17 cellular contexts compared by ENCODE assay signal in genomic region chr10:78649429-78649828, GRCh38.
"Had no signal": no experiment of that assay in that cellular context is flagged by ENCODE, and none has a peak within 500 bp of the region (broad histone marks: within the 10 kb centered on the region; RNA-seq: fewer than 3 reads in every experiment).

No MANE protein-coding gene starts in this region.

- H3K4me1 ChIP-seq: psoas muscle, transverse colon had no signal

- ATAC-seq: mucosa of descending colon; natural killer cell treated with Interleukin-12 subunit alpha and Interleukin-12 subunit beta and Interleukin-15 and Interleukin-18, amount 100 ng/mL, for 72 hours; right cardiac atrium; stimulated activated memory B cell treated with anti-CD40 and anti-IgM and Interleukin-4, amounts not matched to agents 10 μg/mL and 1 μg/mL and 100 μg/mL, for 72 hours; stimulated activated naive CD8-positive, alpha-beta T cell treated with anti-CD3 and anti-CD28 coated beads, Interleukin-15, Interleukin-2, amounts not matched to agents 100 U/mL and 50 U/mL, for 24 hours had no signal

- H3K27me3 ChIP-seq: dorsolateral prefrontal cortex, neural progenitor cell, sigmoid colon, transverse colon had no signal

- H3K4me3 Mint-ChIP-seq: memory B cell; mesothelial cell of epicardium; naive B cell; natural killer cell treated with Interleukin-12 subunit alpha and Interleukin-12 subunit beta and Interleukin-15 and Interleukin-18, amount 100 ng/mL, for 72 hours; neural progenitor cell; stimulated activated memory B cell treated with anti-CD40 and anti-IgM and Interleukin-4, amounts not matched to agents 10 μg/mL and 1 μg/mL and 100 μg/mL, for 72 hours had no signal

- H3K9ac ChIP-seq: neural progenitor cell had no signal

- H3K9me3 Mint-ChIP-seq: memory B cell; natural killer cell treated with Interleukin-12 subunit alpha and Interleukin-12 subunit beta and Interleukin-15 and Interleukin-18, amount 100 ng/mL, for 72 hours; stimulated activated memory B cell treated with anti-CD40 and anti-IgM and Interleukin-4, amounts not matched to agents 10 μg/mL and 1 μg/mL and 100 μg/mL, for 72 hours had no signal

- H3K27ac ChIP-seq: dorsolateral prefrontal cortex, neural progenitor cell, psoas muscle, sigmoid colon, transverse colon had no signal

- H3K27ac Mint-ChIP-seq: memory B cell; naive B cell; natural killer cell treated with Interleukin-12 subunit alpha and Interleukin-12 subunit beta and Interleukin-15 and Interleukin-18, amount 100 ng/mL, for 72 hours; neural progenitor cell; stimulated activated memory B cell treated with anti-CD40 and anti-IgM and Interleukin-4, amounts not matched to agents 10 μg/mL and 1 μg/mL and 100 μg/mL, for 72 hours had no signal

- DNase-seq: dorsolateral prefrontal cortex; effector CD4-positive, alpha-beta T cell; mucosa of descending colon; naive B cell; psoas muscle; right cardiac atrium; sigmoid colon; stimulated activated CD4-positive, alpha-beta T cell treated with anti-CD3 and anti-CD28 coated beads, Interleukin-2, amount 100 ng/mL, for 24 hours; stimulated activated CD4-positive, alpha-beta T cell treated with anti-CD3 and anti-CD28 coated beads, Interleukin-4, amount 100 ng/mL, for 4 hours; stimulated activated naive CD8-positive, alpha-beta T cell treated with anti-CD3 and anti-CD28 coated beads, Interleukin-15, Interleukin-2, amounts not matched to agents 100 U/mL and 50 U/mL, for 24 hours; transverse colon had no signal

- H3K4me1 Mint-ChIP-seq: memory B cell; naive B cell; stimulated activated memory B cell treated with anti-CD40 and anti-IgM and Interleukin-4, amounts not matched to agents 10 μg/mL and 1 μg/mL and 100 μg/mL, for 72 hours had no signal

- H3K36me3 ChIP-seq: neural progenitor cell, sigmoid colon, transverse colon had no signal

- H3K9me3 ChIP-seq: psoas muscle, sigmoid colon, transverse colon had no signal

- H3K4me2 ChIP-seq: neural progenitor cell had no signal

- H3K4me3 ChIP-seq: dorsolateral prefrontal cortex, lung, mucosa of descending colon, neural progenitor cell, psoas muscle, sigmoid colon, transverse colon had no signal

- H2AFZ ChIP-seq: neural progenitor cell had no signal

- H3K36me3 Mint-ChIP-seq: memory B cell; mesothelial cell of epicardium; naive B cell; natural killer cell treated with Interleukin-12 subunit alpha and Interleukin-12 subunit beta and Interleukin-15 and Interleukin-18, amount 100 ng/mL, for 72 hours; neural progenitor cell; stimulated activated memory B cell treated with anti-CD40 and anti-IgM and Interleukin-4, amounts not matched to agents 10 μg/mL and 1 μg/mL and 100 μg/mL, for 72 hours had no signal
